ENCODE assay signal across 1 cellular context in the genomic region with DNA sequence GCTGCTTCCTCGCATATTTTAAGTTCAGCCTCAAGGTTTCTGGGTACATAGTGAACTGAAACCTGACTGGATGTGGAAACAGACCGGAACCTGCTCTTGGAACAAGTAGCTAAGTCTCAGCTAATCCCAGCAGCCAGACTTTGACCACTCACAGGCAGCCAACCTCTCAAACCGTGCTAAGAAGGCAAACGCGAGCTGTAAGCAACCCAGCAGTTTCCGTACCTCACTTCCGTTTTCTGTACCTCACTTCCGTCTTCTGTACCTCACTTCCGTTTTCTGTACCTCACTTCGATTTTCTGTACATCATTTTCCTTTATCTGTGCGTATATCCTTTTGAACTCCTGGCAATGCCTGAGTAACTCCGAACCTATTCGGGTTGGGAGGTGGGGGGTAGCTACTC.
TF ChIP-seq lines count a peak whose summit lies in the region.

No MANE protein-coding gene starts in this region.

TF ChIP-seq in HepG2, 621 proteins besides CTCF, POLR2A, EP300 and RAD21 (continued from another document):
- TF ChIP-seq, protein P1, sequence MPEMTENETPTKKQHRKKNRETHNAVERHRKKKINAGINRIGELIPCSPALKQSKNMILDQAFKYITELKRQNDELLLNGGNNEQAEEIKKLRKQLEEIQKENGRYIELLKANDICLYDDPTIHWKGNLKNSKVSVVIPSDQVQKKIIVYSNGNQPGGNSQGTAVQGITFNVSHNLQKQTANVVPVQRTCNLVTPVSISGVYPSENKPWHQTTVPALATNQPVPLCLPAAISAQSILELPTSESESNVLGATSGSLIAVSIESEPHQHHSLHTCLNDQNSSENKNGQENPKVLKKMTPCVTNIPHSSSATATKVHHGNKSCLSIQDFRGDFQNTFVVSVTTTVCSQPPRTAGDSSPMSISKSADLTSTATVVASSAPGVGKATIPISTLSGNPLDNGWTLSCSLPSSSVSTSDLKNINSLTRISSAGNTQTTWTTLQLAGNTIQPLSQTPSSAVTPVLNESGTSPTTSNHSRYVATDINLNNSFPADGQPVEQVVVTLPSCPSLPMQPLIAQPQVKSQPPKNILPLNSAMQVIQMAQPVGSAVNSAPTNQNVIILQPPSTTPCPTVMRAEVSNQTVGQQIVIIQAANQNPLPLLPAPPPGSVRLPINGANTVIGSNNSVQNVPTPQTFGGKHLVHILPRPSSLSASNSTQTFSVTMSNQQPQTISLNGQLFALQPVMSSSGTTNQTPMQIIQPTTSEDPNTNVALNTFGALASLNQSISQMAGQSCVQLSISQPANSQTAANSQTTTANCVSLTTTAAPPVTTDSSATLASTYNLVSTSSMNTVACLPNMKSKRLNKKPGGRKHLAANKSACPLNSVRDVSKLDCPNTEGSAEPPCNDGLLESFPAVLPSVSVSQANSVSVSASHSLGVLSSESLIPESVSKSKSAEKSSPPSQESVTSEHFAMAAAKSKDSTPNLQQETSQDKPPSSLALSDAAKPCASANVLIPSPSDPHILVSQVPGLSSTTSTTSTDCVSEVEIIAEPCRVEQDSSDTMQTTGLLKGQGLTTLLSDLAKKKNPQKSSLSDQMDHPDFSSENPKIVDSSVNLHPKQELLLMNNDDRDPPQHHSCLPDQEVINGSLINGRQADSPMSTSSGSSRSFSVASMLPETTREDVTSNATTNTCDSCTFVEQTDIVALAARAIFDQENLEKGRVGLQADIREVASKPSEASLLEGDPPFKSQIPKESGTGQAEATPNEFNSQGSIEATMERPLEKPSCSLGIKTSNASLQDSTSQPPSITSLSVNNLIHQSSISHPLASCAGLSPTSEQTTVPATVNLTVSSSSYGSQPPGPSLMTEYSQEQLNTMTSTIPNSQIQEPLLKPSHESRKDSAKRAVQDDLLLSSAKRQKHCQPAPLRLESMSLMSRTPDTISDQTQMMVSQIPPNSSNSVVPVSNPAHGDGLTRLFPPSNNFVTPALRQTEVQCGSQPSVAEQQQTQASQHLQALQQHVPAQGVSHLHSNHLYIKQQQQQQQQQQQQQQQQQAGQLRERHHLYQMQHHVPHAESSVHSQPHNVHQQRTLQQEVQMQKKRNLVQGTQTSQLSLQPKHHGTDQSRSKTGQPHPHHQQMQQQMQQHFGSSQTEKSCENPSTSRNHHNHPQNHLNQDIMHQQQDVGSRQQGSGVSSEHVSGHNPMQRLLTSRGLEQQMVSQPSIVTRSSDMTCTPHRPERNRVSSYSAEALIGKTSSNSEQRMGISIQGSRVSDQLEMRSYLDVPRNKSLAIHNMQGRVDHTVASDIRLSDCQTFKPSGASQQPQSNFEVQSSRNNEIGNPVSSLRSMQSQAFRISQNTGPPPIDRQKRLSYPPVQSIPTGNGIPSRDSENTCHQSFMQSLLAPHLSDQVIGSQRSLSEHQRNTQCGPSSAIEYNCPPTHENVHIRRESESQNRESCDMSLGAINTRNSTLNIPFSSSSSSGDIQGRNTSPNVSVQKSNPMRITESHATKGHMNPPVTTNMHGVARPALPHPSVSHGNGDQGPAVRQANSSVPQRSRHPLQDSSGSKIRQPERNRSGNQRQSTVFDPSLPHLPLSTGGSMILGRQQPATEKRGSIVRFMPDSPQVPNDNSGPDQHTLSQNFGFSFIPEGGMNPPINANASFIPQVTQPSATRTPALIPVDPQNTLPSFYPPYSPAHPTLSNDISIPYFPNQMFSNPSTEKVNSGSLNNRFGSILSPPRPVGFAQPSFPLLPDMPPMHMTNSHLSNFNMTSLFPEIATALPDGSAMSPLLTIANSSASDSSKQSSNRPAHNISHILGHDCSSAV (CRISPR knock-in tag; IDR thresholded peaks at IDR 0.05; ENCODE audit: borderline replicate concordance), result no peak
- TF ChIP-seq, protein P2, sequence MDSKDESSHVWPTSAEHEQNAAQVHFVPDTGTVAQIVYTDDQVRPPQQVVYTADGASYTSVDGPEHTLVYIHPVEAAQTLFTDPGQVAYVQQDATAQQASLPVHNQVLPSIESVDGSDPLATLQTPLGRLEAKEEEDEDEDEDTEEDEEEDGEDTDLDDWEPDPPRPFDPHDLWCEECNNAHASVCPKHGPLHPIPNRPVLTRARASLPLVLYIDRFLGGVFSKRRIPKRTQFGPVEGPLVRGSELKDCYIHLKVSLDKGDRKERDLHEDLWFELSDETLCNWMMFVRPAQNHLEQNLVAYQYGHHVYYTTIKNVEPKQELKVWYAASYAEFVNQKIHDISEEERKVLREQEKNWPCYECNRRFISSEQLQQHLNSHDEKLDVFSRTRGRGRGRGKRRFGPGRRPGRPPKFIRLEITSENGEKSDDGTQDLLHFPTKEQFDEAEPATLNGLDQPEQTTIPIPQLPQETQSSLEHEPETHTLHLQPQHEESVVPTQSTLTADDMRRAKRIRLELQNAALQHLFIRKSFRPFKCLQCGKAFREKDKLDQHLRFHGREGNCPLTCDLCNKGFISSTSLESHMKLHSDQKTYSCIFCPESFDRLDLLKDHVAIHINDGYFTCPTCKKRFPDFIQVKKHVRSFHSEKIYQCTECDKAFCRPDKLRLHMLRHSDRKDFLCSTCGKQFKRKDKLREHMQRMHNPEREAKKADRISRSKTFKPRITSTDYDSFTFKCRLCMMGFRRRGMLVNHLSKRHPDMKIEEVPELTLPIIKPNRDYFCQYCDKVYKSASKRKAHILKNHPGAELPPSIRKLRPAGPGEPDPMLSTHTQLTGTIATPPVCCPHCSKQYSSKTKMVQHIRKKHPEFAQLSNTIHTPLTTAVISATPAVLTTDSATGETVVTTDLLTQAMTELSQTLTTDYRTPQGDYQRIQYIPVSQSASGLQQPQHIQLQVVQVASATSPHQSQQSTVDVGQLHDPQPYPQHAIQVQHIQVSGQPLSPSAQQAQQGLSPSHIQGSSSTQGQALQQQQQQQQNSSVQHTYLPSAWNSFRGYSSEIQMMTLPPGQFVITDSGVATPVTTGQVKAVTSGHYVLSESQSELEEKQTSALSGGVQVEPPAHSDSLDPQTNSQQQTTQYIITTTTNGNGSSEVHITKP (CRISPR knock-in tag; IDR thresholded peaks at IDR 0.05; ENCODE audit: low read depth), result no peak
- no peak for TF ChIP-seq SIN3B (IDR thresholded peaks at IDR 0.05; ENCODE audit: low read length)
- TF ChIP-seq ZNF883 (CRISPR knock-in tag; IDR thresholded peaks at IDR 0.05; ENCODE audit: not compliant biosample characterization), result no peak
- TF ChIP-seq, protein P3, sequence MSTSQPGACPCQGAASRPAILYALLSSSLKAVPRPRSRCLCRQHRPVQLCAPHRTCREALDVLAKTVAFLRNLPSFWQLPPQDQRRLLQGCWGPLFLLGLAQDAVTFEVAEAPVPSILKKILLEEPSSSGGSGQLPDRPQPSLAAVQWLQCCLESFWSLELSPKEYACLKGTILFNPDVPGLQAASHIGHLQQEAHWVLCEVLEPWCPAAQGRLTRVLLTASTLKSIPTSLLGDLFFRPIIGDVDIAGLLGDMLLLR (CRISPR knock-in tag; IDR thresholded peaks at IDR 0.05), result no peak
- TF ChIP-seq, protein P4, sequence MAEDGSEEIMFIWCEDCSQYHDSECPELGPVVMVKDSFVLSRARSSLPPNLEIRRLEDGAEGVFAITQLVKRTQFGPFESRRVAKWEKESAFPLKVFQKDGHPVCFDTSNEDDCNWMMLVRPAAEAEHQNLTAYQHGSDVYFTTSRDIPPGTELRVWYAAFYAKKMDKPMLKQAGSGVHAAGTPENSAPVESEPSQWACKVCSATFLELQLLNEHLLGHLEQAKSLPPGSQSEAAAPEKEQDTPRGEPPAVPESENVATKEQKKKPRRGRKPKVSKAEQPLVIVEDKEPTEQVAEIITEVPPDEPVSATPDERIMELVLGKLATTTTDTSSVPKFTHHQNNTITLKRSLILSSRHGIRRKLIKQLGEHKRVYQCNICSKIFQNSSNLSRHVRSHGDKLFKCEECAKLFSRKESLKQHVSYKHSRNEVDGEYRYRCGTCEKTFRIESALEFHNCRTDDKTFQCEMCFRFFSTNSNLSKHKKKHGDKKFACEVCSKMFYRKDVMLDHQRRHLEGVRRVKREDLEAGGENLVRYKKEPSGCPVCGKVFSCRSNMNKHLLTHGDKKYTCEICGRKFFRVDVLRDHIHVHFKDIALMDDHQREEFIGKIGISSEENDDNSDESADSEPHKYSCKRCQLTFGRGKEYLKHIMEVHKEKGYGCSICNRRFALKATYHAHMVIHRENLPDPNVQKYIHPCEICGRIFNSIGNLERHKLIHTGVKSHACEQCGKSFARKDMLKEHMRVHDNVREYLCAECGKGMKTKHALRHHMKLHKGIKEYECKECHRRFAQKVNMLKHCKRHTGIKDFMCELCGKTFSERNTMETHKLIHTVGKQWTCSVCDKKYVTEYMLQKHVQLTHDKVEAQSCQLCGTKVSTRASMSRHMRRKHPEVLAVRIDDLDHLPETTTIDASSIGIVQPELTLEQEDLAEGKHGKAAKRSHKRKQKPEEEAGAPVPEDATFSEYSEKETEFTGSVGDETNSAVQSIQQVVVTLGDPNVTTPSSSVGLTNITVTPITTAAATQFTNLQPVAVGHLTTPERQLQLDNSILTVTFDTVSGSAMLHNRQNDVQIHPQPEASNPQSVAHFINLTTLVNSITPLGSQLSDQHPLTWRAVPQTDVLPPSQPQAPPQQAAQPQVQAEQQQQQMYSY (CRISPR knock-in tag; IDR thresholded peaks at IDR 0.05), result no peak
- no peak for TF ChIP-seq ZNF136 (CRISPR knock-in tag; IDR thresholded peaks at IDR 0.05; ENCODE audit: low read depth)
